Comparison of ENCODE assay signal across 1 cellular context in the genomic region with DNA sequence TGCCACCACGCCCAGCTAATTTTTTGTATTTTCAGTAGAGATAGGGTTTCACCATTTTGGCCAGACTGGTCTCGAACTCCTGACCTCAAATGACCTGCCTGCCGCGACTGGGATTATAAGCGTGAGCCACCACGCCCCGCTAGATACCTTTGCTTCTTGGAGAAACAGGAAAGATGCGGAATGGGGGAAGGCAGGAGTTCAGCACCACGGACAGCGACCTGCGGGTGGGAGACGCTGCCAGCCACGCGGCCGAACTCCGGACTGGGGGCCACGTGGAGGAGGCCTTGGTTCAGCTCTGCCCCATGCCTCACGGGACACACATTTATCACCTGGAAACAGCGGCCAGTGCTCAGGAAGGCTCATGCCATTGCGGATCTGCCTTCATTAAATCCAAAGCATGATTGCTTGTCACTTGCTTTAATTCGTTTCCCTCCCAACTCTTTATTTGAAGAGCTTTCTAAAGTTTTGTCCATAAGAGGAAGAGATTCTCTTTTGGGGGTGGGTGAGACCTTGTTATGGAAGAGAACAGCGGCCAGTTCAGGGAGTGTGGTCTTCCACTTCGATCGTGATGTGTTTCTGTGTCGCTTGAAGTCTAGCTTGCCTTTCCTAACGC.
TF ChIP-seq lines count a peak whose summit lies in the region.

No MANE protein-coding gene starts in this region.

TF ChIP-seq in HepG2, 621 proteins besides CTCF, POLR2A, EP300 and RAD21 (continued from another document and continues in another):
- TF ChIP-seq, protein P1, sequence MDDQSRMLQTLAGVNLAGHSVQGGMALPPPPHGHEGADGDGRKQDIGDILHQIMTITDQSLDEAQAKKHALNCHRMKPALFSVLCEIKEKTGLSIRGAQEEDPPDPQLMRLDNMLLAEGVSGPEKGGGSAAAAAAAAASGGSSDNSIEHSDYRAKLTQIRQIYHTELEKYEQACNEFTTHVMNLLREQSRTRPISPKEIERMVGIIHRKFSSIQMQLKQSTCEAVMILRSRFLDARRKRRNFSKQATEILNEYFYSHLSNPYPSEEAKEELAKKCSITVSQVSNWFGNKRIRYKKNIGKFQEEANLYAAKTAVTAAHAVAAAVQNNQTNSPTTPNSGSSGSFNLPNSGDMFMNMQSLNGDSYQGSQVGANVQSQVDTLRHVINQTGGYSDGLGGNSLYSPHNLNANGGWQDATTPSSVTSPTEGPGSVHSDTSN (CRISPR knock-in tag; IDR thresholded peaks at IDR 0.05; ENCODE audit: borderline replicate concordance) = peak; percentile 84; the same call in 1 of the 2 replicates
- TF ChIP-seq, protein P2, sequence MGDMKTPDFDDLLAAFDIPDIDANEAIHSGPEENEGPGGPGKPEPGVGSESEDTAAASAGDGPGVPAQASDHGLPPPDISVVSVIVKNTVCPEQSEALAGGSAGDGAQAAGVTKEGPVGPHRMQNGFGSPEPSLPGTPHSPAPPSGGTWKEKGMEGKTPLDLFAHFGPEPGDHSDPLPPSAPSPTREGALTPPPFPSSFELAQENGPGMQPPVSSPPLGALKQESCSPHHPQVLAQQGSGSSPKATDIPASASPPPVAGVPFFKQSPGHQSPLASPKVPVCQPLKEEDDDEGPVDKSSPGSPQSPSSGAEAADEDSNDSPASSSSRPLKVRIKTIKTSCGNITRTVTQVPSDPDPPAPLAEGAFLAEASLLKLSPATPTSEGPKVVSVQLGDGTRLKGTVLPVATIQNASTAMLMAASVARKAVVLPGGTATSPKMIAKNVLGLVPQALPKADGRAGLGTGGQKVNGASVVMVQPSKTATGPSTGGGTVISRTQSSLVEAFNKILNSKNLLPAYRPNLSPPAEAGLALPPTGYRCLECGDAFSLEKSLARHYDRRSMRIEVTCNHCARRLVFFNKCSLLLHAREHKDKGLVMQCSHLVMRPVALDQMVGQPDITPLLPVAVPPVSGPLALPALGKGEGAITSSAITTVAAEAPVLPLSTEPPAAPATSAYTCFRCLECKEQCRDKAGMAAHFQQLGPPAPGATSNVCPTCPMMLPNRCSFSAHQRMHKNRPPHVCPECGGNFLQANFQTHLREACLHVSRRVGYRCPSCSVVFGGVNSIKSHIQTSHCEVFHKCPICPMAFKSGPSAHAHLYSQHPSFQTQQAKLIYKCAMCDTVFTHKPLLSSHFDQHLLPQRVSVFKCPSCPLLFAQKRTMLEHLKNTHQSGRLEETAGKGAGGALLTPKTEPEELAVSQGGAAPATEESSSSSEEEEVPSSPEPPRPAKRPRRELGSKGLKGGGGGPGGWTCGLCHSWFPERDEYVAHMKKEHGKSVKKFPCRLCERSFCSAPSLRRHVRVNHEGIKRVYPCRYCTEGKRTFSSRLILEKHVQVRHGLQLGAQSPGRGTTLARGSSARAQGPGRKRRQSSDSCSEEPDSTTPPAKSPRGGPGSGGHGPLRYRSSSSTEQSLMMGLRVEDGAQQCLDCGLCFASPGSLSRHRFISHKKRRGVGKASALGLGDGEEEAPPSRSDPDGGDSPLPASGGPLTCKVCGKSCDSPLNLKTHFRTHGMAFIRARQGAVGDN (CRISPR knock-in tag; IDR thresholded peaks at IDR 0.05) = peak; percentile 77
- TF ChIP-seq ZNF720 (CRISPR knock-in tag; IDR thresholded peaks at IDR 0.05) = peak; percentile 78; the same call in 1 of the 2 replicates
- peak; percentile 86 for TF ChIP-seq ZBTB38 (CRISPR knock-in tag; IDR thresholded peaks at IDR 0.05)
- no peak for TF ChIP-seq RBM39 (IDR thresholded peaks at IDR 0.05; ENCODE audit: low read depth, low read length, poor library complexity, severe bottlenecking)
- no peak for TF ChIP-seq RAD51 (IDR thresholded peaks at IDR 0.05; ENCODE audit: borderline replicate concordance)
- TF ChIP-seq ZNF660 (CRISPR knock-in tag; IDR thresholded peaks at IDR 0.05; ENCODE audit: borderline replicate concordance, low read depth) = 0 out of 2 replicates have a peak, but pooled peaks have one; percentile 74
- peak; percentile 47; the same call in 1 of the 2 replicates for TF ChIP-seq NFYC (CRISPR knock-in tag; IDR thresholded peaks at IDR 0.05)
- TF ChIP-seq CHD4 (IDR thresholded peaks at IDR 0.05; ENCODE audit: borderline replicate concordance, low read length) = no peak
- TF ChIP-seq SMAD1 (CRISPR knock-in tag; IDR thresholded peaks at IDR 0.05; ENCODE audit: borderline replicate concordance, low read depth) = 0 out of 2 replicates have a peak, but pooled peaks have one; percentile 31
- peak; percentile 85 for TF ChIP-seq ZNF709 (CRISPR knock-in tag; IDR thresholded peaks at IDR 0.05)
- TF ChIP-seq, protein P3, sequence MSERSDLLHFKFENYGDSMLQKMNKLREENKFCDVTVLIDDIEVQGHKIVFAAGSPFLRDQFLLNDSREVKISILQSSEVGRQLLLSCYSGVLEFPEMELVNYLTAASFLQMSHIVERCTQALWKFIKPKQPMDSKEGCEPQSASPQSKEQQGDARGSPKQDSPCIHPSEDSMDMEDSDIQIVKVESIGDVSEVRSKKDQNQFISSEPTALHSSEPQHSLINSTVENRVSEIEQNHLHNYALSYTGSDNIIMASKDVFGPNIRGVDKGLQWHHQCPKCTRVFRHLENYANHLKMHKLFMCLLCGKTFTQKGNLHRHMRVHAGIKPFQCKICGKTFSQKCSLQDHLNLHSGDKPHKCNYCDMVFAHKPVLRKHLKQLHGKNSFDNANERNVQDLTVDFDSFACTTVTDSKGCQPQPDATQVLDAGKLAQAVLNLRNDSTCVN (CRISPR knock-in tag; IDR thresholded peaks at IDR 0.05; ENCODE audit: borderline replicate concordance) = peak; percentile 96
- no peak for TF ChIP-seq IKZF1 (IDR thresholded peaks at IDR 0.05)
- TF ChIP-seq, protein P4, sequence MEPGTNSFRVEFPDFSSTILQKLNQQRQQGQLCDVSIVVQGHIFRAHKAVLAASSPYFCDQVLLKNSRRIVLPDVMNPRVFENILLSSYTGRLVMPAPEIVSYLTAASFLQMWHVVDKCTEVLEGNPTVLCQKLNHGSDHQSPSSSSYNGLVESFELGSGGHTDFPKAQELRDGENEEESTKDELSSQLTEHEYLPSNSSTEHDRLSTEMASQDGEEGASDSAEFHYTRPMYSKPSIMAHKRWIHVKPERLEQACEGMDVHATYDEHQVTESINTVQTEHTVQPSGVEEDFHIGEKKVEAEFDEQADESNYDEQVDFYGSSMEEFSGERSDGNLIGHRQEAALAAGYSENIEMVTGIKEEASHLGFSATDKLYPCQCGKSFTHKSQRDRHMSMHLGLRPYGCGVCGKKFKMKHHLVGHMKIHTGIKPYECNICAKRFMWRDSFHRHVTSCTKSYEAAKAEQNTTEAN (CRISPR knock-in tag; conservative IDR thresholded peaks at IDR 0.05) = peak; percentile 96
- peak; percentile 86 for TF ChIP-seq HIVEP1 (CRISPR knock-in tag; IDR thresholded peaks at IDR 0.05)
- TF ChIP-seq ZC3H4 (CRISPR knock-in tag; IDR thresholded peaks at IDR 0.05; ENCODE audit: borderline replicate concordance) = no peak
- no peak for TF ChIP-seq ZKSCAN5 (CRISPR knock-in tag; IDR thresholded peaks at IDR 0.05)
- no peak for TF ChIP-seq HDAC6 (IDR thresholded peaks at IDR 0.05; ENCODE audit: low read depth, low read length)
- TF ChIP-seq ZNF160 (CRISPR knock-in tag; IDR thresholded peaks at IDR 0.05) = peak; percentile 92
- TF ChIP-seq ZNF747 (CRISPR knock-in tag; IDR thresholded peaks at IDR 0.05; ENCODE audit: borderline replicate concordance) = peak; percentile 66; the same call in 1 of the 2 replicates
- TF ChIP-seq ZSCAN30 (CRISPR knock-in tag; IDR thresholded peaks at IDR 0.05) = peak; percentile 77; the same call in 1 of the 2 replicates
- TF ChIP-seq KDM4B (CRISPR knock-in tag; IDR thresholded peaks at IDR 0.05) = peak; percentile 79; the same call in 1 of the 2 replicates
- TF ChIP-seq FOXK1 (CRISPR knock-in tag; IDR thresholded peaks at IDR 0.05; ENCODE audit: borderline replicate concordance, low read depth) = peak; percentile 87; the same call in 1 of the 2 replicates
- TF ChIP-seq, protein P5, sequence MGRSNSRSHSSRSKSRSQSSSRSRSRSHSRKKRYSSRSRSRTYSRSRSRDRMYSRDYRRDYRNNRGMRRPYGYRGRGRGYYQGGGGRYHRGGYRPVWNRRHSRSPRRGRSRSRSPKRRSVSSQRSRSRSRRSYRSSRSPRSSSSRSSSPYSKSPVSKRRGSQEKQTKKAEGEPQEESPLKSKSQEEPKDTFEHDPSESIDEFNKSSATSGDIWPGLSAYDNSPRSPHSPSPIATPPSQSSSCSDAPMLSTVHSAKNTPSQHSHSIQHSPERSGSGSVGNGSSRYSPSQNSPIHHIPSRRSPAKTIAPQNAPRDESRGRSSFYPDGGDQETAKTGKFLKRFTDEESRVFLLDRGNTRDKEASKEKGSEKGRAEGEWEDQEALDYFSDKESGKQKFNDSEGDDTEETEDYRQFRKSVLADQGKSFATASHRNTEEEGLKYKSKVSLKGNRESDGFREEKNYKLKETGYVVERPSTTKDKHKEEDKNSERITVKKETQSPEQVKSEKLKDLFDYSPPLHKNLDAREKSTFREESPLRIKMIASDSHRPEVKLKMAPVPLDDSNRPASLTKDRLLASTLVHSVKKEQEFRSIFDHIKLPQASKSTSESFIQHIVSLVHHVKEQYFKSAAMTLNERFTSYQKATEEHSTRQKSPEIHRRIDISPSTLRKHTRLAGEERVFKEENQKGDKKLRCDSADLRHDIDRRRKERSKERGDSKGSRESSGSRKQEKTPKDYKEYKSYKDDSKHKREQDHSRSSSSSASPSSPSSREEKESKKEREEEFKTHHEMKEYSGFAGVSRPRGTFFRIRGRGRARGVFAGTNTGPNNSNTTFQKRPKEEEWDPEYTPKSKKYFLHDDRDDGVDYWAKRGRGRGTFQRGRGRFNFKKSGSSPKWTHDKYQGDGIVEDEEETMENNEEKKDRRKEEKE (IDR thresholded peaks at IDR 0.05) = no peak
- TF ChIP-seq, protein P6, sequence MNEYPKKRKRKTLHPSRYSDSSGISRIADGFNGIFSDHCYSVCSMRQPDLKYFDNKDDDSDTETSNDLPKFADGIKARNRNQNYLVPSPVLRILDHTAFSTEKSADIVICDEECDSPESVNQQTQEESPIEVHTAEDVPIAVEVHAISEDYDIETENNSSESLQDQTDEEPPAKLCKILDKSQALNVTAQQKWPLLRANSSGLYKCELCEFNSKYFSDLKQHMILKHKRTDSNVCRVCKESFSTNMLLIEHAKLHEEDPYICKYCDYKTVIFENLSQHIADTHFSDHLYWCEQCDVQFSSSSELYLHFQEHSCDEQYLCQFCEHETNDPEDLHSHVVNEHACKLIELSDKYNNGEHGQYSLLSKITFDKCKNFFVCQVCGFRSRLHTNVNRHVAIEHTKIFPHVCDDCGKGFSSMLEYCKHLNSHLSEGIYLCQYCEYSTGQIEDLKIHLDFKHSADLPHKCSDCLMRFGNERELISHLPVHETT (CRISPR knock-in tag; conservative IDR thresholded peaks at IDR 0.05) = peak; percentile 80
- 0 out of 2 replicates have a peak, but pooled peaks have one; percentile 86 for TF ChIP-seq ZFYVE20 (CRISPR knock-in tag; IDR thresholded peaks at IDR 0.05; ENCODE audit: borderline replicate concordance, low read depth)
- TF ChIP-seq, protein P7, sequence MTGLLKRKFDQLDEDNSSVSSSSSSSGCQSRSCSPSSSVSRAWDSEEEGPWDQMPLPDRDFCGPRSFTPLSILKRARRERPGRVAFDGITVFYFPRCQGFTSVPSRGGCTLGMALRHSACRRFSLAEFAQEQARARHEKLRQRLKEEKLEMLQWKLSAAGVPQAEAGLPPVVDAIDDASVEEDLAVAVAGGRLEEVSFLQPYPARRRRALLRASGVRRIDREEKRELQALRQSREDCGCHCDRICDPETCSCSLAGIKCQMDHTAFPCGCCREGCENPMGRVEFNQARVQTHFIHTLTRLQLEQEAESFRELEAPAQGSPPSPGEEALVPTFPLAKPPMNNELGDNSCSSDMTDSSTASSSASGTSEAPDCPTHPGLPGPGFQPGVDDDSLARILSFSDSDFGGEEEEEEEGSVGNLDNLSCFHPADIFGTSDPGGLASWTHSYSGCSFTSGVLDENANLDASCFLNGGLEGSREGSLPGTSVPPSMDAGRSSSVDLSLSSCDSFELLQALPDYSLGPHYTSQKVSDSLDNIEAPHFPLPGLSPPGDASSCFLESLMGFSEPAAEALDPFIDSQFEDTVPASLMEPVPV (CRISPR knock-in tag; IDR thresholded peaks at IDR 0.05) = peak; percentile 91
- TF ChIP-seq, protein P8, sequence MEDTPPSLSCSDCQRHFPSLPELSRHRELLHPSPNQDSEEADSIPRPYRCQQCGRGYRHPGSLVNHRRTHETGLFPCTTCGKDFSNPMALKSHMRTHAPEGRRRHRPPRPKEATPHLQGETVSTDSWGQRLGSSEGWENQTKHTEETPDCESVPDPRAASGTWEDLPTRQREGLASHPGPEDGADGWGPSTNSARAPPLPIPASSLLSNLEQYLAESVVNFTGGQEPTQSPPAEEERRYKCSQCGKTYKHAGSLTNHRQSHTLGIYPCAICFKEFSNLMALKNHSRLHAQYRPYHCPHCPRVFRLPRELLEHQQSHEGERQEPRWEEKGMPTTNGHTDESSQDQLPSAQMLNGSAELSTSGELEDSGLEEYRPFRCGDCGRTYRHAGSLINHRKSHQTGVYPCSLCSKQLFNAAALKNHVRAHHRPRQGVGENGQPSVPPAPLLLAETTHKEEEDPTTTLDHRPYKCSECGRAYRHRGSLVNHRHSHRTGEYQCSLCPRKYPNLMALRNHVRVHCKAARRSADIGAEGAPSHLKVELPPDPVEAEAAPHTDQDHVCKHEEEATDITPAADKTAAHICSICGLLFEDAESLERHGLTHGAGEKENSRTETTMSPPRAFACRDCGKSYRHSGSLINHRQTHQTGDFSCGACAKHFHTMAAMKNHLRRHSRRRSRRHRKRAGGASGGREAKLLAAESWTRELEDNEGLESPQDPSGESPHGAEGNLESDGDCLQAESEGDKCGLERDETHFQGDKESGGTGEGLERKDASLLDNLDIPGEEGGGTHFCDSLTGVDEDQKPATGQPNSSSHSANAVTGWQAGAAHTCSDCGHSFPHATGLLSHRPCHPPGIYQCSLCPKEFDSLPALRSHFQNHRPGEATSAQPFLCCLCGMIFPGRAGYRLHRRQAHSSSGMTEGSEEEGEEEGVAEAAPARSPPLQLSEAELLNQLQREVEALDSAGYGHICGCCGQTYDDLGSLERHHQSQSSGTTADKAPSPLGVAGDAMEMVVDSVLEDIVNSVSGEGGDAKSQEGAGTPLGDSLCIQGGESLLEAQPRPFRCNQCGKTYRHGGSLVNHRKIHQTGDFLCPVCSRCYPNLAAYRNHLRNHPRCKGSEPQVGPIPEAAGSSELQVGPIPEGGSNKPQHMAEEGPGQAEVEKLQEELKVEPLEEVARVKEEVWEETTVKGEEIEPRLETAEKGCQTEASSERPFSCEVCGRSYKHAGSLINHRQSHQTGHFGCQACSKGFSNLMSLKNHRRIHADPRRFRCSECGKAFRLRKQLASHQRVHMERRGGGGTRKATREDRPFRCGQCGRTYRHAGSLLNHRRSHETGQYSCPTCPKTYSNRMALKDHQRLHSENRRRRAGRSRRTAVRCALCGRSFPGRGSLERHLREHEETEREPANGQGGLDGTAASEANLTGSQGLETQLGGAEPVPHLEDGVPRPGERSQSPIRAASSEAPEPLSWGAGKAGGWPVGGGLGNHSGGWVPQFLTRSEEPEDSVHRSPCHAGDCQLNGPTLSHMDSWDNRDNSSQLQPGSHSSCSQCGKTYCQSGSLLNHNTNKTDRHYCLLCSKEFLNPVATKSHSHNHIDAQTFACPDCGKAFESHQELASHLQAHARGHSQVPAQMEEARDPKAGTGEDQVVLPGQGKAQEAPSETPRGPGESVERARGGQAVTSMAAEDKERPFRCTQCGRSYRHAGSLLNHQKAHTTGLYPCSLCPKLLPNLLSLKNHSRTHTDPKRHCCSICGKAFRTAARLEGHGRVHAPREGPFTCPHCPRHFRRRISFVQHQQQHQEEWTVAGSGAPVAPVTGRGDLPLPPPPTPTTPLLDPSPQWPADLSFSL (CRISPR knock-in tag; IDR thresholded peaks at IDR 0.05) = no peak
- TF ChIP-seq, protein P9, sequence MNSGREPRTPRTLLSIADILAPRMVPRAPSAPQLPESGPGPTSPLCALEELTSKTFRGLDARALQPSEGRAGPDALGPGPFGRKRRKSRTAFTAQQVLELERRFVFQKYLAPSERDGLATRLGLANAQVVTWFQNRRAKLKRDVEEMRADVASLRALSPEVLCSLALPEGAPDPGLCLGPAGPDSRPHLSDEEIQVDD (CRISPR knock-in tag; IDR thresholded peaks at IDR 0.05; ENCODE audit: borderline replicate concordance) = peak; percentile 89; the same call in 1 of the 2 replicates
